In genomic region chr18:22268641-22269128, GRCh38 we compare ENCODE assay signal across 30 cellular contexts.
A peak's percentile ranks its signal among the peaks of the same experiment; 100 is the strongest.
DNase-seq lines count a peak whose midpoint lies in the region; ATAC-seq, FAIRE-seq and TF ChIP-seq lines count a peak whose summit lies in the region.
"Had no signal": no experiment of that assay in that cellular context is flagged by ENCODE, and none has a peak within 500 bp of the region (broad histone marks: within the 10 kb centered on the region; RNA-seq: fewer than 3 reads in every experiment).

No MANE protein-coding gene starts in this region.

- FAIRE-seq in D721Med (lab: Jason Lieb, UNC): no peak
- FAIRE-seq: endometrium, kidney had no signal

- no peaks in the 10 kb centered on the region for H3K9me3 ChIP-seq in left ventricle myocardium inferior (replicated peaks)
- H3K9me3 ChIP-seq: esophagus squamous epithelium, lower lobe of right lung, right lobe of liver, tibial artery, vagina had no signal

- DNase-seq in COLO668 (lab: John Stamatoyannopoulos, UW; ENCODE audit: unreplicated experiment) (peak; percentile 67), DMS153 treated with DMSO at 0.1 percent for 48 hours (lab: John Stamatoyannopoulos, UW; ENCODE audit: unreplicated experiment) (peak; percentile 74), NCI-H69 (lab: John Stamatoyannopoulos, UW) (peak; percentile 42), left ventricle myocardium inferior (no peak), SW480 (ENCODE audit: low spot score) (no peak), D721Med (ENCODE audit: insufficient read length, low spot score) (no peak)
- DNase-seq: activated CD4-positive, alpha-beta memory T cell treated with anti-CD3 and anti-CD28 coated beads, Interleukin-2, amount 10 ng/mL, durations not matched to agents 7 days and 5 days; activated CD4-positive, CD25-positive, alpha-beta regulatory T cell treated with anti-CD3 and anti-CD28 coated beads, Interleukin-2, amount 50 U/mL, for 72 hours; activated CD8-positive, alpha-beta memory T cell treated with anti-CD3 and anti-CD28 coated beads, Interleukin-2, amount 50 U/mL, for 4 hours; activated naive CD4-positive, alpha-beta T cell treated with anti-CD3 and anti-CD28 coated beads for 36 hours; DND-41; esophagus squamous epithelium; foreskin keratinocyte; GF-D8; head of caudate nucleus; kidney; lower lobe of right lung; naive thymus-derived CD8-positive, alpha-beta T cell; NCI-H1092 treated with DMSO at 0.1 percent for 48 hours; NCI-H2029; NCI-H446; OCI-M1; right lobe of liver; stimulated activated CD4-positive, alpha-beta T cell treated with anti-CD3 and anti-CD28 coated beads, Interleukin-2, amount 100 ng/mL, for 48 hours; T-helper 17 cell; tibial artery had no signal

- peak overlapping the region; percentile 92 for H3K27ac ChIP-seq in left ventricle myocardium inferior (replicated peaks)
- H3K27ac ChIP-seq: esophagus squamous epithelium, foreskin keratinocyte, lower lobe of right lung, right lobe of liver, tibial artery, vagina had no signal

- no peak for TF ChIP-seq CTCF in left ventricle myocardium inferior (IDR thresholded peaks at IDR 0.05; ENCODE audit: borderline replicate concordance)
- TF ChIP-seq CTCF in D721Med (IDR thresholded peaks at IDR 0.05; ENCODE audit: insufficient read depth, missing control alignments): no peak

- no peaks in the 10 kb centered on the region for H3K36me3 ChIP-seq in left ventricle myocardium inferior
- H3K36me3 ChIP-seq: esophagus squamous epithelium, lower lobe of right lung, right lobe of liver, tibial artery, vagina had no signal

- intact Hi-C loops in left ventricle myocardium inferior (cut with micrococcal nuclease): no loop called here

- ATAC-seq in GM18858 (IDR thresholded peaks at IDR 0.05; ENCODE audit: unreplicated experiment): no peak
- ATAC-seq: foreskin keratinocyte; naive thymus-derived CD8-positive, alpha-beta T cell; SK-N-SH treated with all-trans-retinoic acid at 6 μM for 48 hours; T-helper 17 cell had no signal

- H3K4me1 ChIP-seq in left ventricle myocardium inferior: peaks cover 32% of the 10 kb centered on the region
- H3K4me1 ChIP-seq: esophagus squamous epithelium, foreskin keratinocyte, right lobe of liver, tibial artery, vagina had no signal

- H3K4me3 ChIP-seq in left ventricle myocardium inferior: peak overlapping the region; percentile 46
- H3K4me3 ChIP-seq: esophagus squamous epithelium, lower lobe of right lung, right lobe of liver, tibial artery, vagina had no signal

- H3K27me3 ChIP-seq in left ventricle myocardium inferior (ENCODE audit: low read depth): no peaks in the 10 kb centered on the region
- H3K27me3 ChIP-seq: right lobe of liver, tibial artery, vagina had no signal

Comparison
In these comparisons a context has a peak if more than half of its experiments do, and no peak if none do; other contexts are left out.
1. DNase-seq: peak in COLO668 (single experiment), DMS153 treated with DMSO at 0.1 percent for 48 hours (single experiment) and NCI-H69 (single experiment); none in left ventricle myocardium inferior (single experiment), SW480 (single experiment) and D721Med (single experiment).